Comparison of ENCODE assay signal across 13 cellular contexts in genomic region chrX:48939417-48940228, GRCh38. TPM values are rescaled to one million over a fixed set of nuclear protein-coding genes. Genes with fewer than 3 reads are reported as not detected.
DNase-seq lines count a peak whose midpoint lies in the region; ATAC-seq, FAIRE-seq and TF ChIP-seq lines count a peak whose summit lies in the region.
"Had no signal": no experiment of that assay in that cellular context is flagged by ENCODE, and none has a peak within 500 bp of the region (broad histone marks: within the 10 kb centered on the region; RNA-seq: fewer than 3 reads in every experiment).

No MANE protein-coding gene starts in this region.

- H3K4me3 Mint-ChIP-seq in central memory CD8-positive, alpha-beta T cell = peak overlapping the region; percentile 80

- H3K27me3 ChIP-seq in liver (ENCODE audit: control insufficient read depth in 4 of 4, insufficient read depth in 4 of 4, low read length in 3 of 4) = no peaks in the 10 kb centered on the region
- H3K27me3 ChIP-seq in HepG2 (ENCODE audit: control insufficient read depth in 1 of 2, insufficient read depth in 2 of 2, low read length in 2 of 2) = no peaks in the 10 kb centered on the region
- no peaks in the 10 kb centered on the region for H3K27me3 ChIP-seq in transverse colon
- H3K27me3 ChIP-seq in right cardiac atrium (ENCODE audit: control insufficient read depth, insufficient read depth) = no peaks in the 10 kb centered on the region
- H3K27me3 ChIP-seq: ovary had no signal

- no peak for TF ChIP-seq RAD21 in liver (IDR thresholded peaks at IDR 0.05)
- TF ChIP-seq RAD21 in HepG2 (CRISPR knock-in tag; IDR thresholded peaks at IDR 0.05) = no peak

- H3K4me1 Mint-ChIP-seq in central memory CD8-positive, alpha-beta T cell = peaks cover 87% of the 10 kb centered on the region

- H3K4me2 ChIP-seq in HepG2 (ENCODE audit: low read depth, low read length) = no peak overlapping the region

- POLR2A ChIA-PET in HepG2 (lab: Yijun Ruan, JAX) = no interaction called here

- CTCF ChIA-PET in HepG2 (lab: Yijun Ruan, JAX; ENCODE audit: low intra/inter-chr PET ratio, low total read pairs) = no interaction called here

- no peak overlapping the region for H3K9ac ChIP-seq in liver (ENCODE audit: low read depth in 1 of 2, low read length in 2 of 2)
- H3K9ac ChIP-seq in HepG2 (ENCODE audit: insufficient read depth, low read depth, low read length) = no peak overlapping the region

- BruUV-seq in HepG2 (replicated peaks; lab: Mats Ljungman, UMichigan) = no TSS peak

- TF ChIP-seq POLR2A in HepG2 (IDR thresholded peaks at IDR 0.05; ENCODE audit: insufficient read depth in 1 of 2, low read depth in 2 of 2, low read length in 2 of 2) = no peak
- peak; percentile 33; the same call in 1 of the 2 replicates for TF ChIP-seq POLR2A in Raji (IDR thresholded peaks at IDR 0.05; ENCODE audit: insufficient read depth, low read depth, low read length)
- TF ChIP-seq POLR2A in transverse colon (IDR thresholded peaks at IDR 0.05) = no peak

- H4K20me1 ChIP-seq in HepG2 (ENCODE audit: insufficient read depth, low read length) = no peaks in the 10 kb centered on the region

- FAIRE-seq in HepG2 (lab: Jason Lieb, UNC) = no peak
- FAIRE-seq: H1 had no signal

- peaks cover 27% of the 10 kb centered on the region for H3K36me3 Mint-ChIP-seq in central memory CD8-positive, alpha-beta T cell (ENCODE audit: insufficient read depth)

- H3K9me3 ChIP-seq in liver (ENCODE audit: control insufficient read depth in 4 of 4, low read length in 3 of 4) (no peaks in the 10 kb centered on the region), HepG2 (ENCODE audit: low read length) (no peaks in the 10 kb centered on the region), transverse colon (no peaks in the 10 kb centered on the region), right cardiac atrium (ENCODE audit: control insufficient read depth, low read length) (no peaks in the 10 kb centered on the region)
- H3K9me3 ChIP-seq: ovary had no signal

- ATAC-seq in HepG2 = no peak
- peak; percentile 6 for ATAC-seq in central memory CD8-positive, alpha-beta T cell (replicated peaks; ENCODE audit: extremely low read depth, poor library complexity, severe bottlenecking)
- no peak for ATAC-seq in right cardiac atrium
- ATAC-seq in HG02870 (IDR thresholded peaks at IDR 0.05; ENCODE audit: unreplicated experiment) = no peak

- no peak overlapping the region for H2AFZ ChIP-seq in HepG2 (ENCODE audit: low read length)

- DNase-seq in HepG2 (ENCODE audit: low spot score) = no peak
- no peak for DNase-seq in central memory CD8-positive, alpha-beta T cell (ENCODE audit: low spot score in 2 of 2)
- DNase-seq in transverse colon = peak; percentile 33
- DNase-seq in right cardiac atrium = no peak
- no peak for DNase-seq in AG20443 (ENCODE audit: low spot score)
- DNase-seq: amygdala, ovary, substantia nigra had no signal

- H3K27me3 Mint-ChIP-seq in central memory CD8-positive, alpha-beta T cell = no peaks in the 10 kb centered on the region

- in situ Hi-C loops in HepG2 (cut with HindIII; ENCODE audit: extremely low pct_ligation_motif_present, low pct_unique_long_range_greater_than_20kb) (no loop called here), transverse colon (cut with MboI; ENCODE audit: low pct_ligation_motif_present in 1 of 4, low pct_unique_long_range_greater_than_20kb in 1 of 4, low sequenced_read_pairs in 3 of 4) (no loop called here)

- 85% methylated on average over 3 of the region's 3 CpGs for WGBS in liver
- WGBS in HepG2 (ENCODE audit: low lambda C conversion rate) = no CpG with 5 or more reads among the region's 3 CpGs
- 65% methylated on average over 3 of the region's 3 CpGs; no CpG with 5 or more reads in 1 of the 2 donors for WGBS in transverse colon (ENCODE audit: low coverage in 1 of 2), 2 donors
- WGBS in right cardiac atrium = 72% methylated on average over 3 of the region's 3 CpGs

- peak overlapping the region; percentile 95 for H3K27ac Mint-ChIP-seq in central memory CD8-positive, alpha-beta T cell (ENCODE audit: low read depth)

- peaks cover 26% of the 10 kb centered on the region for H3K79me2 ChIP-seq in HepG2 (ENCODE audit: insufficient read depth, low read length)

- TF ChIP-seq EP300 in HepG2 (IDR thresholded peaks at IDR 0.05; ENCODE audit: low read depth in 2 of 2, low read length in 2 of 2) (no peak), HepG2 (CRISPR knock-in tag; IDR thresholded peaks at IDR 0.05; ENCODE audit: borderline replicate concordance) (no peak), transverse colon (IDR thresholded peaks at IDR 0.05; ENCODE audit: low read depth) (no peak)

- H3K4me1 ChIP-seq in liver (ENCODE audit: control insufficient read depth in 4 of 4, insufficient read depth in 4 of 4, low read length in 3 of 4) (peaks cover 6 to 30% (median 13%) of the 10 kb centered on the region in 4 donors), HepG2 (ENCODE audit: insufficient read depth, low read length) (peaks cover 29% of the 10 kb centered on the region), transverse colon (peaks cover 0 to 26% (median 1%) of the 10 kb centered on the region in 4 donors), right cardiac atrium (ENCODE audit: control insufficient read depth, insufficient read depth, low read length) (no peaks in the 10 kb centered on the region)

- TF ChIP-seq CTCF in liver (IDR thresholded peaks at IDR 0.05; ENCODE audit: low read depth, low read length, missing input control) (no peak), HepG2 (CRISPR knock-in tag; IDR thresholded peaks at IDR 0.05) (no peak), transverse colon (IDR thresholded peaks at IDR 0.05) (no peak)

- intact Hi-C loops in HepG2 (cut with micrococcal nuclease; ENCODE audit: unreplicated experiment) (no loop called here), transverse colon (cut with DNase I; ENCODE audit: low total_unique reads) (no loop called here), right cardiac atrium (cut with DNase I) (no loop called here)

- H3K9me3 Mint-ChIP-seq in central memory CD8-positive, alpha-beta T cell = no peaks in the 10 kb centered on the region

- H3K4me3 ChIP-seq in liver (ENCODE audit: low read depth in 1 of 3, low read length in 3 of 3) (no peak overlapping the region), HepG2 (replicated peaks in 1 of 3; ENCODE audit: insufficient read depth in 1 of 3, low read depth in 2 of 3, low read length in 3 of 3) (no peak overlapping the region), transverse colon (no peak overlapping the region), right cardiac atrium (ENCODE audit: low read length) (no peak overlapping the region)
- H3K4me3 ChIP-seq: ovary had no signal

- H3K27ac ChIP-seq in liver (ENCODE audit: low read depth in 1 of 2, low read length in 2 of 2) (peak overlapping the region; percentile 21 to 47), HepG2 (ENCODE audit: extremely low read length, insufficient read depth, low read length) (no peak overlapping the region), transverse colon (peak overlapping the region; percentile 24 to 72 (median 58)), right cardiac atrium (ENCODE audit: low read length) (no peak overlapping the region)
- H3K27ac ChIP-seq: ovary, RWPE1 had no signal

- H3K36me3 ChIP-seq in liver (ENCODE audit: control insufficient read depth in 4 of 4, insufficient read depth in 3 of 4, low read depth in 1 of 4, low read length in 3 of 4) (peaks cover 0 to 1% (median under 1%) of the 10 kb centered on the region in 4 donors), HepG2 (replicated peaks in 1 of 2; ENCODE audit: control insufficient read depth in 1 of 2, insufficient read depth in 2 of 2, low read length in 2 of 2) (peaks cover 3 to 21% of the 10 kb centered on the region in 2 experiments; a peak in 3 of 5 replicates), transverse colon (no peaks in the 10 kb centered on the region)
- H3K36me3 ChIP-seq: ovary had no signal

RNA-seq across cellular contexts. Expression of gene OTUD5, which starts 17.8 kb away (rescaled TPM):
- total RNA-seq in liver (10 to 100 TPM; 17.0 to 29.3 TPM), HepG2 (2016; rRNA removed; fragmentation: Illumina TruSeq; extraction: Trizol) (16.9 and 18.4 TPM in 2 replicates), transverse colon (10 to 100 TPM; 39.4 to 96.9 (median 40.6) TPM), right cardiac atrium (10 to 100 TPM; 22.7 to 27.3 (median 24.9) TPM)
- polyA plus RNA-seq in liver (10 to 100 TPM in 1 of 2 donors, 1 to 10 TPM in 1; 9.3 to 18.8 TPM), HepG2 (2011; rRNA removed) (42.2 and 44.8 TPM in 2 replicates), right cardiac atrium (19.9 TPM)
- 7.3 and 7.9 TPM in 2 replicates for total RNA-seq in HepG2 (2016; cell fraction: cytosol; rRNA removed; fragmentation: Illumina TruSeq; extraction: Trizol; ENCODE audit: low read depth)
- 15.3 and 18.1 TPM in 2 replicates for total RNA-seq in HepG2 (2016; cell fraction: insoluble cytoplasmic fraction; rRNA removed; fragmentation: Illumina TruSeq; extraction: Trizol)
- 13.3 and 13.6 TPM in 2 replicates for total RNA-seq in HepG2 (2016; cell fraction: membrane; rRNA removed; fragmentation: Illumina TruSeq; extraction: Trizol)
- 11.1 and 13.9 TPM in 2 replicates for total RNA-seq in HepG2 (2016; cell fraction: nucleus; rRNA removed; fragmentation: Illumina TruSeq; extraction: Trizol)
- polyA plus RNA-seq in HepG2 (2011; cell fraction: cytosol; rRNA removed) = 29.5 and 29.7 TPM in 2 replicates
- 74.0 and 78.6 TPM in 2 replicates for polyA plus RNA-seq in HepG2 (2011; cell fraction: nucleus; rRNA removed)
- polyA plus RNA-seq in HepG2 (2012) = 30.8 and 34.7 TPM in 2 replicates
- 14.5 and 15.7 TPM in 2 replicates for polyA plus RNA-seq in HepG2 (2016; cell fraction: cytosol; fragmentation: Illumina TruSeq; extraction: Trizol; ENCODE audit: low read depth)
- polyA plus RNA-seq in HepG2 (2016; cell fraction: insoluble cytoplasmic fraction; fragmentation: Illumina TruSeq; extraction: Trizol; ENCODE audit: low read depth) = 20.0 and 25.8 TPM in 2 replicates
- polyA plus RNA-seq in HepG2 (2016; cell fraction: membrane; fragmentation: Illumina TruSeq; extraction: Trizol; ENCODE audit: low read depth) = 18.9 and 22.2 TPM in 2 replicates
- 32.8 and 33.6 TPM in 2 replicates for polyA plus RNA-seq in HepG2 (2016; cell fraction: nucleus; fragmentation: Illumina TruSeq; extraction: Trizol; ENCODE audit: insufficient read depth, low read depth)
- 40.8 and 110 TPM in 2 replicates for polyA minus RNA-seq in HepG2 (2011; rRNA and poly(A)+ RNA removed; ENCODE audit: low replicate concordance)
- 20.0 and 21.9 TPM in 2 replicates for polyA minus RNA-seq in HepG2 (2011; cell fraction: cytosol; rRNA and poly(A)+ RNA removed)
- 14.8 and 17.9 TPM in 2 replicates for polyA minus RNA-seq in HepG2 (2011; cell fraction: nucleus; rRNA and poly(A)+ RNA removed)

RNA-seq across cellular contexts. Expression of gene PIM2, which starts 20.8 kb away (rescaled TPM):
- total RNA-seq in liver (10 to 100 TPM in 1 of 2 donors, 1 to 10 TPM in 1; 5.8 to 28.3 TPM), HepG2 (2016; rRNA removed; fragmentation: Illumina TruSeq; extraction: Trizol) (13.0 and 14.4 TPM in 2 replicates), transverse colon (10 to 100 TPM in 3 of 4 donors, not detected in 1; 11.2 to 50.7 (median 20.6) TPM), right cardiac atrium (1 to 10 TPM; 3.6 to 6.6 (median 5.7) TPM)
- polyA plus RNA-seq in liver (1 to 10 TPM; 4.5 to 8.1 TPM), HepG2 (2011; rRNA removed) (15.8 and 17.4 TPM in 2 replicates), right cardiac atrium (4.3 TPM)
- 1.7 and 2.6 TPM in 2 replicates for total RNA-seq in HepG2 (2016; cell fraction: cytosol; rRNA removed; fragmentation: Illumina TruSeq; extraction: Trizol; ENCODE audit: low read depth)
- total RNA-seq in HepG2 (2016; cell fraction: insoluble cytoplasmic fraction; rRNA removed; fragmentation: Illumina TruSeq; extraction: Trizol) = 11.9 and 13.2 TPM in 2 replicates
- total RNA-seq in HepG2 (2016; cell fraction: membrane; rRNA removed; fragmentation: Illumina TruSeq; extraction: Trizol) = 5.9 and 6.5 TPM in 2 replicates
- total RNA-seq in HepG2 (2016; cell fraction: nucleus; rRNA removed; fragmentation: Illumina TruSeq; extraction: Trizol) = 7.9 and 8.0 TPM in 2 replicates
- 10.3 and 10.6 TPM in 2 replicates for polyA plus RNA-seq in HepG2 (2011; cell fraction: cytosol; rRNA removed)
- polyA plus RNA-seq in HepG2 (2011; cell fraction: nucleus; rRNA removed) = 14.3 and 17.5 TPM in 2 replicates
- 10.1 and 10.6 TPM in 2 replicates for polyA plus RNA-seq in HepG2 (2012)
- 1.1 TPM in 2 replicates for polyA plus RNA-seq in HepG2 (2016; cell fraction: cytosol; fragmentation: Illumina TruSeq; extraction: Trizol; ENCODE audit: low read depth)
- polyA plus RNA-seq in HepG2 (2016; cell fraction: insoluble cytoplasmic fraction; fragmentation: Illumina TruSeq; extraction: Trizol; ENCODE audit: low read depth) = 14.0 and 15.2 TPM in 2 replicates
- 3.5 and 4.0 TPM in 2 replicates for polyA plus RNA-seq in HepG2 (2016; cell fraction: membrane; fragmentation: Illumina TruSeq; extraction: Trizol; ENCODE audit: low read depth)
- polyA plus RNA-seq in HepG2 (2016; cell fraction: nucleus; fragmentation: Illumina TruSeq; extraction: Trizol; ENCODE audit: insufficient read depth, low read depth) = 11.4 and 16.3 TPM in 2 replicates
- polyA minus RNA-seq in HepG2 (2011; rRNA and poly(A)+ RNA removed; ENCODE audit: low replicate concordance) = 17.3 and 37.4 TPM in 2 replicates
- polyA minus RNA-seq in HepG2 (2011; cell fraction: cytosol; rRNA and poly(A)+ RNA removed) = 4.9 and 5.8 TPM in 2 replicates
- 8.5 and 10.9 TPM in 2 replicates for polyA minus RNA-seq in HepG2 (2011; cell fraction: nucleus; rRNA and poly(A)+ RNA removed)

RNA-seq across cellular contexts. Expression of gene SLC35A2, which starts 28.2 kb away (rescaled TPM):
- total RNA-seq in liver (10 to 100 TPM; 10.0 to 15.5 TPM), HepG2 (2016; rRNA removed; fragmentation: Illumina TruSeq; extraction: Trizol) (17.2 and 32.1 TPM in 2 replicates), transverse colon (10 to 100 TPM; 29.5 to 48.3 (median 33.8) TPM), right cardiac atrium (10 to 100 TPM in 3 of 4 donors, 1 to 10 TPM in 1; 9.9 to 16.7 (median 13.2) TPM)
- polyA plus RNA-seq in liver (10 to 100 TPM; 13.3 to 26.9 TPM), HepG2 (2011; rRNA removed) (40.8 and 46.4 TPM in 2 replicates), right cardiac atrium (10.4 TPM)
- 5.6 and 5.8 TPM in 2 replicates for total RNA-seq in HepG2 (2016; cell fraction: cytosol; rRNA removed; fragmentation: Illumina TruSeq; extraction: Trizol; ENCODE audit: low read depth)
- 13.8 and 35.7 TPM in 2 replicates for total RNA-seq in HepG2 (2016; cell fraction: insoluble cytoplasmic fraction; rRNA removed; fragmentation: Illumina TruSeq; extraction: Trizol)
- 12.4 and 13.9 TPM in 2 replicates for total RNA-seq in HepG2 (2016; cell fraction: membrane; rRNA removed; fragmentation: Illumina TruSeq; extraction: Trizol)
- 24.9 and 30.9 TPM in 2 replicates for total RNA-seq in HepG2 (2016; cell fraction: nucleus; rRNA removed; fragmentation: Illumina TruSeq; extraction: Trizol)
- polyA plus RNA-seq in HepG2 (2011; cell fraction: cytosol; rRNA removed) = 41.7 and 48.0 TPM in 2 replicates
- polyA plus RNA-seq in HepG2 (2011; cell fraction: nucleus; rRNA removed) = 31.2 and 31.5 TPM in 2 replicates
- polyA plus RNA-seq in HepG2 (2012) = 16.3 and 18.8 TPM in 2 replicates
- polyA plus RNA-seq in HepG2 (2016; cell fraction: cytosol; fragmentation: Illumina TruSeq; extraction: Trizol; ENCODE audit: low read depth) = 6.8 and 8.5 TPM in 2 replicates
- 20.0 and 23.2 TPM in 2 replicates for polyA plus RNA-seq in HepG2 (2016; cell fraction: insoluble cytoplasmic fraction; fragmentation: Illumina TruSeq; extraction: Trizol; ENCODE audit: low read depth)
- polyA plus RNA-seq in HepG2 (2016; cell fraction: membrane; fragmentation: Illumina TruSeq; extraction: Trizol; ENCODE audit: low read depth) = 12.9 and 13.5 TPM in 2 replicates
- 57.8 and 62.5 TPM in 2 replicates for polyA plus RNA-seq in HepG2 (2016; cell fraction: nucleus; fragmentation: Illumina TruSeq; extraction: Trizol; ENCODE audit: insufficient read depth, low read depth)
- polyA minus RNA-seq in HepG2 (2011; rRNA and poly(A)+ RNA removed; ENCODE audit: low replicate concordance) = 110 and 137 TPM in 2 replicates
- polyA minus RNA-seq in HepG2 (2011; cell fraction: cytosol; rRNA and poly(A)+ RNA removed) = 25.2 and 26.9 TPM in 2 replicates
- 9.3 and 12.1 TPM in 2 replicates for polyA minus RNA-seq in HepG2 (2011; cell fraction: nucleus; rRNA and poly(A)+ RNA removed)

RNA-seq across cellular contexts. Expression of gene KCND1, which starts 32.0 kb away (rescaled TPM):
- total RNA-seq in liver (1 to 10 TPM in 1 of 2 donors, under 1 TPM in 1; 0.28 to 1.1 TPM), HepG2 (2016; rRNA removed; fragmentation: Illumina TruSeq; extraction: Trizol) (0.07 TPM in 1 of 2 replicates, not detected in the other), transverse colon (under 1 TPM in 2 of 4 donors, not detected in 2; 0.95 to 0.96 TPM), right cardiac atrium (1 to 10 TPM; 1.3 to 1.6 (median 1.5) TPM)
- polyA plus RNA-seq in liver (under 1 TPM; 0.17 to 0.28 TPM), HepG2 (2011; rRNA removed) (0.30 and 1.1 TPM in 2 replicates), right cardiac atrium (0.97 TPM)
- total RNA-seq in HepG2 (2016; cell fraction: cytosol; rRNA removed; fragmentation: Illumina TruSeq; extraction: Trizol; ENCODE audit: low read depth) = not detected in 2 replicates
- total RNA-seq in HepG2 (2016; cell fraction: insoluble cytoplasmic fraction; rRNA removed; fragmentation: Illumina TruSeq; extraction: Trizol) = 0.04 TPM in 1 of 2 replicates, not detected in the other
- not detected in 2 replicates for total RNA-seq in HepG2 (2016; cell fraction: membrane; rRNA removed; fragmentation: Illumina TruSeq; extraction: Trizol)
- 0.09 TPM in 1 of 2 replicates, not detected in the other for total RNA-seq in HepG2 (2016; cell fraction: nucleus; rRNA removed; fragmentation: Illumina TruSeq; extraction: Trizol)
- polyA plus RNA-seq in HepG2 (2011; cell fraction: cytosol; rRNA removed) = 0.08 and 0.10 TPM in 2 replicates
- polyA plus RNA-seq in HepG2 (2011; cell fraction: nucleus; rRNA removed) = 4.7 and 7.7 TPM in 2 replicates
- polyA plus RNA-seq in HepG2 (2012) = 0.68 and 1.8 TPM in 2 replicates
- 0.02 TPM in 1 of 2 replicates, not detected in the other for polyA plus RNA-seq in HepG2 (2016; cell fraction: cytosol; fragmentation: Illumina TruSeq; extraction: Trizol; ENCODE audit: low read depth)
- polyA plus RNA-seq in HepG2 (2016; cell fraction: insoluble cytoplasmic fraction; fragmentation: Illumina TruSeq; extraction: Trizol; ENCODE audit: low read depth) = 0.04 TPM in 1 of 2 replicates, not detected in the other
- polyA plus RNA-seq in HepG2 (2016; cell fraction: membrane; fragmentation: Illumina TruSeq; extraction: Trizol; ENCODE audit: low read depth) = not detected in 2 replicates
- 0.56 and 0.63 TPM in 2 replicates for polyA plus RNA-seq in HepG2 (2016; cell fraction: nucleus; fragmentation: Illumina TruSeq; extraction: Trizol; ENCODE audit: insufficient read depth, low read depth)
- 0.40 and 0.68 TPM in 2 replicates for polyA minus RNA-seq in HepG2 (2011; rRNA and poly(A)+ RNA removed; ENCODE audit: low replicate concordance)
- polyA minus RNA-seq in HepG2 (2011; cell fraction: cytosol; rRNA and poly(A)+ RNA removed) = not detected in 2 replicates
- 0.52 and 0.87 TPM in 2 replicates for polyA minus RNA-seq in HepG2 (2011; cell fraction: nucleus; rRNA and poly(A)+ RNA removed)

RNA-seq across cellular contexts. Expression of gene PQBP1, which starts 41.9 kb away (rescaled TPM):
- total RNA-seq in liver (10 to 100 TPM; 22.0 to 34.6 TPM), HepG2 (2016; rRNA removed; fragmentation: Illumina TruSeq; extraction: Trizol) (80.9 and 99.4 TPM in 2 replicates), transverse colon (10 to 100 TPM; 21.7 to 92.3 (median 63.8) TPM), right cardiac atrium (10 to 100 TPM; 59.8 to 72.6 (median 69.8) TPM)
- polyA plus RNA-seq in liver (10 to 100 TPM; 40.0 to 44.3 TPM), HepG2 (2011; rRNA removed) (58.1 and 66.9 TPM in 2 replicates), right cardiac atrium (78.6 TPM)
- total RNA-seq in HepG2 (2016; cell fraction: cytosol; rRNA removed; fragmentation: Illumina TruSeq; extraction: Trizol; ENCODE audit: low read depth) = 33.5 and 34.4 TPM in 2 replicates
- 87.4 and 94.4 TPM in 2 replicates for total RNA-seq in HepG2 (2016; cell fraction: insoluble cytoplasmic fraction; rRNA removed; fragmentation: Illumina TruSeq; extraction: Trizol)
- 35.6 and 39.4 TPM in 2 replicates for total RNA-seq in HepG2 (2016; cell fraction: membrane; rRNA removed; fragmentation: Illumina TruSeq; extraction: Trizol)
- 40.0 and 41.7 TPM in 2 replicates for total RNA-seq in HepG2 (2016; cell fraction: nucleus; rRNA removed; fragmentation: Illumina TruSeq; extraction: Trizol)
- polyA plus RNA-seq in HepG2 (2011; cell fraction: cytosol; rRNA removed) = 77.0 and 80.0 TPM in 2 replicates
- polyA plus RNA-seq in HepG2 (2011; cell fraction: nucleus; rRNA removed) = 123 and 131 TPM in 2 replicates
- polyA plus RNA-seq in HepG2 (2012) = 72.0 and 77.4 TPM in 2 replicates
- polyA plus RNA-seq in HepG2 (2016; cell fraction: cytosol; fragmentation: Illumina TruSeq; extraction: Trizol; ENCODE audit: low read depth) = 39.2 and 46.6 TPM in 2 replicates
- polyA plus RNA-seq in HepG2 (2016; cell fraction: insoluble cytoplasmic fraction; fragmentation: Illumina TruSeq; extraction: Trizol; ENCODE audit: low read depth) = 111 and 112 TPM in 2 replicates
- 42.4 and 43.0 TPM in 2 replicates for polyA plus RNA-seq in HepG2 (2016; cell fraction: membrane; fragmentation: Illumina TruSeq; extraction: Trizol; ENCODE audit: low read depth)
- polyA plus RNA-seq in HepG2 (2016; cell fraction: nucleus; fragmentation: Illumina TruSeq; extraction: Trizol; ENCODE audit: insufficient read depth, low read depth) = 101 and 103 TPM in 2 replicates
- polyA minus RNA-seq in HepG2 (2011; rRNA and poly(A)+ RNA removed; ENCODE audit: low replicate concordance) = 33.5 and 103 TPM in 2 replicates
- 32.2 and 41.4 TPM in 2 replicates for polyA minus RNA-seq in HepG2 (2011; cell fraction: cytosol; rRNA and poly(A)+ RNA removed)
- polyA minus RNA-seq in HepG2 (2011; cell fraction: nucleus; rRNA and poly(A)+ RNA removed) = 23.3 and 26.7 TPM in 2 replicates

Comparison
In these comparisons a context has a peak if more than half of its experiments do, and no peak if none do; other contexts are left out.
1. H3K27ac ChIP-seq: peak in liver (2 of 2) and transverse colon (4 of 4); none in HepG2 (single experiment) and right cardiac atrium (single experiment).